18 cellular contexts compared by ENCODE assay signal in the genomic region with DNA sequence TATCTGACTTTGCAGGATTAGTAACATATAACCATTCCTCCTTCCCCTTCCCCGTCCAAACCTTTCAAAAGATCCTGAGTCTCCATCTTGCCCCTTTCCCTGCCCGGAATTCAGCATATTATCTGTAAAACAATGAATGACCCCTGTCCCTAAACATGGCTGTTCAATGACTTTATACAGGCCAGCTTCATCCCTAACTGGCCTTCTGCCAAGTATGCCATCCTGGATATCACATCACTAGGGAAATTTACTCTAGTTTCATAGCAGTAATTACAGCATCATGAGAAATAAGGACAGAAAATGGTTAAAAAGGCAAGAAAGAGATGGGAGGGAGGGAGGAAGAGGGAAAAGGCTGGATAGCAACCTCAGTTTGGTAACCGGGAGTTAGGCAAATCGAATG. TPM values are rescaled to one million over a fixed set of nuclear protein-coding genes. Genes with fewer than 3 reads are reported as not detected.
DNase-seq lines count a peak whose midpoint lies in the region; ATAC-seq, FAIRE-seq and TF ChIP-seq lines count a peak whose summit lies in the region.
"Had no signal": no experiment of that assay in that cellular context is flagged by ENCODE, and none has a peak within 500 bp of the region (broad histone marks: within the 10 kb centered on the region; RNA-seq: fewer than 3 reads in every experiment).

No MANE protein-coding gene starts in this region.

- no peaks in the 10 kb centered on the region for H3F3A ChIP-seq in Loucy (ENCODE audit: low read depth)

- no peak for TF ChIP-seq CTCF in Loucy (conservative IDR thresholded peaks at IDR 0.05; ENCODE audit: low read length)
- no peak for TF ChIP-seq CTCF in K562 (IDR thresholded peaks at IDR 0.05 in 2 of 3, conservative IDR thresholded peaks at IDR 0.05 in 1 of 3; ENCODE audit: insufficient read depth in 2 of 3, low read depth in 1 of 3, low read length in 3 of 3)

- H3K9me3 Mint-ChIP-seq in CD8-positive, alpha-beta memory T cell, result no peaks in the 10 kb centered on the region
- H3K9me3 Mint-ChIP-seq: HFFc6 had no signal

- 15% methylated on average over 4 of the region's 4 CpGs for WGBS in K562 (ENCODE audit: insufficient coverage, low coverage, missing lambda C conversion rate)

- H3K27ac Mint-ChIP-seq in CD8-positive, alpha-beta memory T cell, result no peak overlapping the region
- H3K27ac Mint-ChIP-seq: HFFc6 had no signal

- no peak overlapping the region for H3K4me3 Mint-ChIP-seq in CD8-positive, alpha-beta memory T cell
- H3K4me3 Mint-ChIP-seq: HFFc6 had no signal

- in situ Hi-C loops in K562 (cut with MboI), result no loop called here

- H4K20me1 ChIP-seq in Loucy (ENCODE audit: insufficient read depth, low read length, poor library complexity, severe bottlenecking) (peaks cover 20% of the 10 kb centered on the region), K562 (replicated peaks; ENCODE audit: control insufficient read depth, insufficient read depth, low read length) (no peaks in the 10 kb centered on the region)

- TF ChIP-seq RAD21 in K562 (CRISPR knock-in tag; conservative IDR thresholded peaks at IDR 0.05 in 1 of 2, IDR thresholded peaks at IDR 0.05 in 1 of 2), result no peak

- H3K36me3 ChIP-seq in CD8-positive, alpha-beta memory T cell (ENCODE audit: insufficient read depth, low read length), result no peaks in the 10 kb centered on the region
- H3K36me3 ChIP-seq in Loucy (ENCODE audit: insufficient read depth, low read length) (no peaks in the 10 kb centered on the region), K562 (ENCODE audit: control insufficient read depth, insufficient read depth, low read length) (peaks cover 5% of the 10 kb centered on the region)
- H3K36me3 ChIP-seq: SJCRH30 had no signal

- H3K27me3 Mint-ChIP-seq in CD8-positive, alpha-beta memory T cell, result peaks cover 7 to 16% of the 10 kb centered on the region in 2 donors

- ATAC-seq in K562, result no peak
- ATAC-seq: A549 had no signal

- H3K9me2 ChIP-seq in Loucy (replicated peaks; ENCODE audit: low read depth, low read length), result no peaks in the 10 kb centered on the region

- peak overlapping the region; percentile 62 for H3K4me2 ChIP-seq in Loucy (ENCODE audit: low read depth, low read length, poor library complexity, severe bottlenecking)
- H3K4me2 ChIP-seq in K562 (ENCODE audit: insufficient read depth, low read length), result peak overlapping the region; percentile 78
- H3K4me2 ChIP-seq: A549 had no signal

- H2AFZ ChIP-seq in Loucy (ENCODE audit: low read length) (no peak overlapping the region), K562 (ENCODE audit: low read depth, low read length) (peak overlapping the region; percentile 35; the same call in 1 of the 2 replicates)

- intact Hi-C loops in K562 (cut with micrococcal nuclease), result loop anchor here (1.0 kb wide), 1 partner anchor 13 kb away; no protein-coding TSS in a partner anchor

- no peak for FAIRE-seq in K562 (lab: Jason Lieb, UNC)
- FAIRE-seq: A549, H1 had no signal

- CTCF ChIA-PET in CD8-positive, alpha-beta memory T cell (lab: Charles Lee), result no interaction called here
- CTCF ChIA-PET in K562 (lab: Yijun Ruan, JAX; ENCODE audit: low intra/inter-chr PET ratio), result no interaction called here

- no peaks in the 10 kb centered on the region for H3K9me3 ChIP-seq in CD8-positive, alpha-beta memory T cell (ENCODE audit: low read length)
- no peaks in the 10 kb centered on the region for H3K9me3 ChIP-seq in Loucy (ENCODE audit: insufficient read depth, low read depth, low read length)
- no peaks in the 10 kb centered on the region for H3K9me3 ChIP-seq in K562 (replicated peaks; ENCODE audit: control insufficient read depth, insufficient read depth, low read depth, low read length)
- H3K9me3 ChIP-seq: A549, Caco-2, SJCRH30 had no signal

- H3K27me3 ChIP-seq in CD8-positive, alpha-beta memory T cell (ENCODE audit: insufficient read depth, low read length, poor library complexity, severe bottlenecking), result no peaks in the 10 kb centered on the region
- H3K27me3 ChIP-seq in Loucy (ENCODE audit: insufficient read depth, low read length, poor library complexity, severe bottlenecking) (no peaks in the 10 kb centered on the region), K562 (ENCODE audit: control insufficient read depth in 2 of 2, insufficient read depth in 2 of 2, low read length in 2 of 2) (no peaks in the 10 kb centered on the region)
- H3K27me3 ChIP-seq: SJCRH30 had no signal

- H3K36me3 Mint-ChIP-seq in CD8-positive, alpha-beta memory T cell, result peaks cover 0 to 2% (median 0%) of the 10 kb centered on the region in 3 donors

- H3K27ac ChIP-seq in CD8-positive, alpha-beta memory T cell (ENCODE audit: low read depth, low read length), result peak overlapping the region; percentile 13
- H3K27ac ChIP-seq in K562 (ENCODE audit: extremely low read depth, low read depth, low read length), result peak overlapping the region; percentile 72
- H3K27ac ChIP-seq: C4-2B, SJCRH30 had no signal

- peaks cover 85% of the 10 kb centered on the region for H3K79me2 ChIP-seq in Loucy (ENCODE audit: insufficient read depth, low read length)
- peaks cover 94% of the 10 kb centered on the region for H3K79me2 ChIP-seq in K562 (ENCODE audit: control insufficient read depth, insufficient read depth, low read length)

- POLR2A ChIA-PET in CD8-positive, alpha-beta memory T cell (lab: Charles Lee), result no interaction called here
- POLR2A ChIA-PET in K562 (lab: Yijun Ruan, JAX), result interaction anchor here (1.3 kb wide), 1 partner anchor 10 kb away, joined by 4 read pairs; no protein-coding TSS in a partner anchor

- BruUV-seq in K562 (replicated peaks; lab: Mats Ljungman, UMichigan), result no TSS peak

- H3K4me1 Mint-ChIP-seq in CD8-positive, alpha-beta memory T cell, result peaks cover 8 to 14% (median 12%) of the 10 kb centered on the region in 3 donors

- no peak for TF ChIP-seq EP300 in K562 (IDR thresholded peaks at IDR 0.05; ENCODE audit: low read length)

- no peaks in the 10 kb centered on the region for H3K9me1 ChIP-seq in K562 (ENCODE audit: control insufficient read depth, insufficient read depth, low read length)

- H3K9ac ChIP-seq in Loucy (ENCODE audit: low read depth, low read length, poor library complexity, severe bottlenecking) (no peak overlapping the region), K562 (ENCODE audit: insufficient read depth in 1 of 2, low read depth in 2 of 2, low read length in 2 of 2) (peak overlapping the region in 1 of 2 experiments; percentile 58; a peak in 2 of 4 replicates)

- TF ChIP-seq POLR2A in K562 (conservative IDR thresholded peaks at IDR 0.05), result no peak

- DNase-seq in NCI-H524 (lab: John Stamatoyannopoulos, UW) (peak; percentile 14 to 58), NCI-H524 treated with DMSO at 0.1 percent for 48 hours (lab: John Stamatoyannopoulos, UW) (no peak), K562 (ENCODE audit: extremely low read depth in 1 of 4, low spot score in 3 of 4) (peak in 1 of 4 experiments; percentile 39), ureter (ENCODE audit: low spot score) (no peak), AML-193 (lab: John Stamatoyannopoulos, UW) (no peak)
- no peak for DNase-seq in CD8-positive, alpha-beta memory T cell
- DNase-seq: Caco-2, DMS53, HFFc6, NCI-H1417 treated with DMSO at 0.1 percent for 48 hours, NCI-H2029 treated with DMSO at 0.1 percent for 48 hours, RPMI8226, SW 1271 had no signal

- H3K4me1 ChIP-seq in CD8-positive, alpha-beta memory T cell (ENCODE audit: insufficient read depth, low read length), result peaks cover 4% of the 10 kb centered on the region
- H3K4me1 ChIP-seq in Loucy (ENCODE audit: insufficient read depth, low read length, poor library complexity, severe bottlenecking) (peaks cover 52% of the 10 kb centered on the region), K562 (replicated peaks in 1 of 2; ENCODE audit: control insufficient read depth in 2 of 2, insufficient read depth in 2 of 2, low read length in 2 of 2) (peaks cover 26 to 37% of the 10 kb centered on the region in 2 experiments)

- H3K4me3 ChIP-seq in CD8-positive, alpha-beta memory T cell (ENCODE audit: low read length), result no peak overlapping the region
- H3K4me3 ChIP-seq in Loucy (ENCODE audit: low read length, poor library complexity, severe bottlenecking) (peak overlapping the region; percentile 45), K562 (peak overlapping the region; percentile 9)
- H3K4me3 ChIP-seq: A549, SJCRH30 had no signal

RNA-seq across cellular contexts. Expression of gene MBOAT2, which starts 4.4 kb away (rescaled TPM):
- total RNA-seq in CD8-positive, alpha-beta memory T cell, result 1 to 10 TPM; 3.2 to 3.3 TPM
- 0.62 TPM for polyA plus RNA-seq in CD8-positive, alpha-beta memory T cell
- total RNA-seq in K562 (2011; cell fraction: chromatin; rRNA removed; ENCODE audit: low replicate concordance), result 112 and 313 TPM in 2 replicates
- 47.4 and 65.8 TPM in 2 replicates for total RNA-seq in K562 (2011; cell fraction: nucleolus; rRNA removed)
- total RNA-seq in K562 (2011; cell fraction: nucleoplasm; rRNA removed), result 143 and 203 TPM in 2 replicates
- 19.2 and 22.8 TPM in 2 replicates for total RNA-seq in K562 (2014; rRNA removed)
- 48.9 and 54.3 TPM in 2 replicates for total RNA-seq in K562 (2014; rRNA removed; fragmentation: Illumina TruSeq; extraction: Trizol)
- total RNA-seq in K562 (2015; rRNA removed; fragmentation: Illumina TruSeq; extraction: Trizol), result 26.1 and 27.9 TPM in 2 replicates
- total RNA-seq in K562 (2021), result 42.8 and 44.6 TPM in 2 replicates
- 101 and 122 TPM in 2 replicates for polyA plus RNA-seq in K562 (2011; rRNA removed)
- 18.7 and 42.5 TPM in 2 replicates for polyA plus RNA-seq in K562 (2011; cell fraction: cytosol; rRNA removed)
- 251 and 267 TPM in 2 replicates for polyA plus RNA-seq in K562 (2011; cell fraction: nucleus; rRNA removed)
- 19.2 and 19.7 TPM in 2 replicates for polyA plus RNA-seq in K562 (2012)
- 43.9 and 44.4 TPM in 2 replicates for polyA plus RNA-seq in K562 (2014; fragmentation: Illumina TruSeq; extraction: Trizol)
- 10 to 100 TPM in 1 of 2 experiments, 1 to 10 TPM in 1; 8.4 to 11.2 TPM for polyA plus RNA-seq in K562 (2014; fragmentation: Nextera tagmentation; extraction: Ambion mirVana)
- 27.6 and 31.1 TPM in 2 replicates for polyA plus RNA-seq in K562 (2014; rRNA removed)
- polyA minus RNA-seq in K562 (2011; rRNA and poly(A)+ RNA removed), result 107 and 132 TPM in 2 replicates
- polyA minus RNA-seq in K562 (2011; cell fraction: cytosol; rRNA and poly(A)+ RNA removed), result 31.1 and 32.9 TPM in 2 replicates
- 59.0 and 76.9 TPM in 2 replicates for polyA minus RNA-seq in K562 (2011; cell fraction: nucleus; rRNA and poly(A)+ RNA removed)
- 40.7 TPM for total RNA-seq in ureter

Comparison
In these comparisons a context has a peak if more than half of its experiments do, and no peak if none do; other contexts are left out.
1. DNase-seq: peak in NCI-H524 (2 of 2); none in NCI-H524 treated with DMSO at 0.1 percent for 48 hours (single experiment), CD8-positive, alpha-beta memory T cell (0 of 5), ureter (single experiment) and AML-193 (0 of 2).